ENCODE assay signal across 31 cellular contexts in the genomic region with DNA sequence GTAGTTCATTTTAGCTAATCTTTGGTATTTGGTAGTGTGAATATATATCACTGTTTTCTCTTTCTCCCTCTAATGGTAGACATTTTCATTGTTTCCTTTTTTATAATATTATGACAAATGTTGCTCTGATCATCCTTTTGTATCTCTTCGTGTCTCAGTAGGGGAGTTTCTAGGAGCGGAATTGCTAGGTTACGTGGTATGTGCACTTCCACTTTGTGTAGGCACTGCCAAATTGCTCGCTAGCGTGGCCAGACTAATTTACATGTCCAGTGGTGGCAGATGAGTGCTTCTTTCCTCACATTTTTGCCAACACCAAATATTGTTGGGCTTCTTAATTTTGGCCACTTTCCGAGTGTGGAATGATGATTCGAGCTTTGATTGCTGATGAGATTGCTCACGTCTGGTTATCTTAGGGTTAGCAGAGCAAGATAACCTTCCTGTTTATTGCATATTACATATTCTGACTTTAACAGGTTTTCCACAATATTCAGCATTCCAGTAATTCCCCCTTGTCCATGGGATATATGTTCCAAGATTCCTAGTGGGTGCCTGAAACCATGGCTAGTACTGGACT. TPM values are rescaled to one million over a fixed set of nuclear protein-coding genes. Genes with fewer than 3 reads are reported as not detected.
"Had no signal": no experiment of that assay in that cellular context is flagged by ENCODE, and none has a peak within 500 bp of the region (broad histone marks: within the 10 kb centered on the region; RNA-seq: fewer than 3 reads in every experiment).

No MANE protein-coding gene starts in this region.

- H3K9me3 Mint-ChIP-seq: stimulated activated naive CD8-positive, alpha-beta T cell treated with anti-CD3 and anti-CD28 coated beads, Interleukin-15, amount 100 ng/mL, for 72 hours had no signal

- H2AFZ ChIP-seq: neural progenitor cell, parathyroid adenoma had no signal

- ATAC-seq: gastroesophageal sphincter; heart right ventricle; left cardiac atrium; left lung; mucosa of descending colon; sciatic nerve; stimulated activated naive CD8-positive, alpha-beta T cell treated with anti-CD3 and anti-CD28 coated beads, Interleukin-15, amount 100 ng/mL, for 72 hours; upper lobe of right lung had no signal

- H3K27ac Mint-ChIP-seq: endodermal cell; mesothelial cell of epicardium; naive B cell; nephron; progenitor cell of endocrine pancreas; stimulated activated naive CD8-positive, alpha-beta T cell treated with anti-CD3 and anti-CD28 coated beads, Interleukin-15, amount 100 ng/mL, for 72 hours had no signal

- H3K79me2 ChIP-seq: parathyroid adenoma had no signal

- H3K4me1 Mint-ChIP-seq: stimulated activated naive CD8-positive, alpha-beta T cell treated with anti-CD3 and anti-CD28 coated beads, Interleukin-15, amount 100 ng/mL, for 72 hours had no signal

- H3K4me1 ChIP-seq: left lung, upper lobe of right lung had no signal

- H3K27me3 Mint-ChIP-seq: progenitor cell of endocrine pancreas had no signal

- H3K27ac ChIP-seq: dorsolateral prefrontal cortex, esophagus muscularis mucosa, foreskin keratinocyte, gastroesophageal sphincter, heart right ventricle, left lung, neural progenitor cell, parathyroid adenoma, suprapubic skin, transverse colon, upper lobe of right lung had no signal

- H3K9me3 ChIP-seq: gastroesophageal sphincter, left lung, mucosa of descending colon, suprapubic skin, transverse colon, upper lobe of right lung, uterus had no signal

- H3K36me3 ChIP-seq: esophagus muscularis mucosa, gastroesophageal sphincter, heart right ventricle, left lung, neural progenitor cell, suprapubic skin, transverse colon, upper lobe of right lung, uterus had no signal

- H3K36me3 Mint-ChIP-seq: naive B cell had no signal

- H3K4me2 ChIP-seq: neural progenitor cell, smooth muscle cell had no signal

- H3K4me3 ChIP-seq: dorsolateral prefrontal cortex, esophagus muscularis mucosa, gastroesophageal sphincter, heart right ventricle, left lung, mucosa of descending colon, neural progenitor cell, smooth muscle cell, suprapubic skin, transverse colon, upper lobe of right lung, uterus had no signal

- H3K4me3 Mint-ChIP-seq: endodermal cell; mesothelial cell of epicardium; naive B cell; nephron; neural progenitor cell; stimulated activated naive CD8-positive, alpha-beta T cell treated with anti-CD3 and anti-CD28 coated beads, Interleukin-15, amount 100 ng/mL, for 72 hours had no signal

- DNase-seq: dorsolateral prefrontal cortex; effector CD4-positive, alpha-beta T cell; endodermal cell; heart right ventricle; hippocampal formation; left cardiac atrium; left lung; mesenchymal stem cell; mucosa of descending colon; naive B cell; stimulated activated CD4-positive, alpha-beta T cell treated with anti-CD3 and anti-CD28 coated beads, Interleukin-12 subunit alpha, Interleukin-12 subunit beta, amount 100 ng/mL, for 4 hours; stimulated activated CD4-positive, alpha-beta T cell treated with anti-CD3 and anti-CD28 coated beads, Interleukin-1b, Interleukin-23, amount 100 ng/mL, for 48 hours; stimulated activated CD4-positive, alpha-beta T cell treated with anti-CD3 and anti-CD28 coated beads, Interleukin-4, amount 100 ng/mL, for 1 hour; stimulated activated CD8-positive, alpha-beta memory T cell treated with anti-CD3 and anti-CD28 coated beads, Interleukin-4, amount 100 ng/mL, for 48 hours; stimulated activated naive CD4-positive, alpha-beta T cell; stimulated activated naive CD8-positive, alpha-beta T cell treated with anti-CD3 and anti-CD28 coated beads, Interleukin-15, amount 100 ng/mL, for 72 hours; transverse colon; upper lobe of right lung had no signal

- H3K9ac ChIP-seq: neural progenitor cell, parathyroid adenoma had no signal

- H3K27me3 ChIP-seq: dorsolateral prefrontal cortex, esophagus muscularis mucosa, gastroesophageal sphincter, heart right ventricle, neural progenitor cell, suprapubic skin, transverse colon, uterus had no signal

- FAIRE-seq: islet of Langerhans had no signal

RNA-seq across cellular contexts. Expression of a gene that starts 30.4 kb away (rescaled TPM):
- polyA plus RNA-seq: foreskin keratinocyte had no signal
